1 cellular context compared by ENCODE assay signal in the genomic region with DNA sequence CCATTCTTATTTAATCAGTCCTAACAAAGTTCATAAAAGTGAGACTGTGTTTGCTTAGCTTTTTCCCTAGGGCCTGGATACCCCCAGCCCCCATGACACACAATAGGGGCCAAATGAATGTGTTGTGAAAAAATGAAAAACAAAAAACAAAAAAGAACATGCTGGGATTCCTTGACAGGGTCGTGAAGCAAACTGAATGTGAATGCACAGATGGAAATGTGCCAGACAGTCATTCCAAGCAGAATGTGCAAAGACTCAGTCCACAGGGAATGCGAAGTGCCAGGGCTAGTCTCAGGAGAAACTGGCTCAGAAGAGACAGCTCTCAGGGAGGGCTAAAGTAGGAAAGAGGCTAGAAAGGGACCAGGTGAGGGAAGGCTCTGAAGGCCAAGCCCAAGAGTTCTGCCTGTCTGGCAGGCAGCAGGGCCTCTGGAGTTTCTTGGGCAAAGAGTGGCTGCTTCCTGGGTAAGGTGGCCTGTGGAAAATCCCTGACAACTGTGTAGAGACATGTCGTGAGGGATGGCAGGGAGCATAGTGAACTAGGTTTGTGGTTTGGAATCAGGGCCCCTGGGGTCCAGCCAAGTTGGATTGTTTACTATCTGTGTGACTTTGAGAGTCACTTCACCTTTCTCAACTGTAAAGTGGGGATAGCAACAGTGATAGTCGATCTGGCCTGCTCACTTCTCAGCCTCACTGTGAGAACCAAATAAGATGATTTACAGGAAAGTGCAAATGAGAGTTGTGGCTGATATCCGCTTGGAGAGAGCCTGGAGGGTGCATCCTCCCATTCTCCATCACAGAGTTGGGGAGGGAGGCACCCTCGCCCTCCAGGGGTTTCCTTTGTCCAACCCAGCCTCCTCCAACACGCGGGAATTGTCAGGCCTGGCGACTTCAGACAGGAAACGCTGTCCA.
A peak's percentile ranks its signal among the peaks of the same experiment; 100 is the strongest.
TF ChIP-seq lines count a peak whose summit lies in the region.

No MANE protein-coding gene starts in this region.

TF ChIP-seq in HepG2, 621 proteins besides CTCF, POLR2A, EP300 and RAD21 (continues in another document):
- TF ChIP-seq ARNTL (CRISPR knock-in tag; IDR thresholded peaks at IDR 0.05) (no peak), KDM3A (CRISPR knock-in tag; IDR thresholded peaks at IDR 0.05; ENCODE audit: low read depth) (no peak), ZNF383 (CRISPR knock-in tag; IDR thresholded peaks at IDR 0.05; ENCODE audit: borderline replicate concordance) (no peak), ZNF709 (CRISPR knock-in tag; IDR thresholded peaks at IDR 0.05) (no peak), RFX1 (IDR thresholded peaks at IDR 0.05) (no peak), SNAI1 (CRISPR knock-in tag; IDR thresholded peaks at IDR 0.05; ENCODE audit: borderline replicate concordance) (0 out of 2 replicates have a peak, but pooled peaks have one; percentile 65), ZNF354B (CRISPR knock-in tag; IDR thresholded peaks at IDR 0.05) (no peak), POGZ (CRISPR knock-in tag; IDR thresholded peaks at IDR 0.05) (peak; percentile 7; the same call in 1 of the 2 replicates), ZNF878 (CRISPR knock-in tag; IDR thresholded peaks at IDR 0.05) (no peak), SMARCC2 (IDR thresholded peaks at IDR 0.05) (no peak), ZNF124 (CRISPR knock-in tag; IDR thresholded peaks at IDR 0.05) (no peak), ZSCAN30 (CRISPR knock-in tag; IDR thresholded peaks at IDR 0.05) (no peak), PLRG1 (conservative IDR thresholded peaks at IDR 0.05) (no peak), CREM (IDR thresholded peaks at IDR 0.05) (0 out of 2 replicates have a peak, but pooled peaks have one; percentile 1), CREM (CRISPR knock-in tag; IDR thresholded peaks at IDR 0.05) (no peak), ZFP37 (CRISPR knock-in tag; IDR thresholded peaks at IDR 0.05; ENCODE audit: borderline replicate concordance) (no peak), ZFP82 (CRISPR knock-in tag; IDR thresholded peaks at IDR 0.05; ENCODE audit: borderline replicate concordance) (no peak), ZNF224 (CRISPR knock-in tag; IDR thresholded peaks at IDR 0.05) (no peak), SOX5 (CRISPR knock-in tag; IDR thresholded peaks at IDR 0.05; ENCODE audit: borderline replicate concordance) (0 out of 2 replicates have a peak, but pooled peaks have one; percentile 10), RAD51 (IDR thresholded peaks at IDR 0.05; ENCODE audit: borderline replicate concordance) (no peak), MYNN (CRISPR knock-in tag; IDR thresholded peaks at IDR 0.05; ENCODE audit: low read depth) (no peak), ZNF772 (CRISPR knock-in tag; IDR thresholded peaks at IDR 0.05) (no peak), KLF15 (CRISPR knock-in tag; IDR thresholded peaks at IDR 0.05; ENCODE audit: borderline replicate concordance) (0 out of 2 replicates have a peak, but pooled peaks have one; percentile 66), SP2 (CRISPR knock-in tag; IDR thresholded peaks at IDR 0.05) (no peak), ZFX (CRISPR knock-in tag; IDR thresholded peaks at IDR 0.05; ENCODE audit: low read depth) (peak; percentile 90; the same call in 1 of the 2 replicates), SAP130 (CRISPR knock-in tag; IDR thresholded peaks at IDR 0.05; ENCODE audit: low read depth) (no peak), KDM6A (CRISPR knock-in tag; IDR thresholded peaks at IDR 0.05; ENCODE audit: low read depth) (no peak), WIZ (CRISPR knock-in tag; IDR thresholded peaks at IDR 0.05) (no peak), RELA (CRISPR knock-in tag; IDR thresholded peaks at IDR 0.05) (no peak), MAFF (IDR thresholded peaks at IDR 0.05; ENCODE audit: low read depth, low read length) (no peak), ZNF704 (CRISPR knock-in tag; IDR thresholded peaks at IDR 0.05; ENCODE audit: borderline replicate concordance) (no peak; the same call in 1 of the 2 replicates), MYC (CRISPR knock-in tag; IDR thresholded peaks at IDR 0.05; ENCODE audit: borderline replicate concordance) (no peak), ZNF678 (CRISPR knock-in tag; IDR thresholded peaks at IDR 0.05) (no peak), ZNF160 (CRISPR knock-in tag; IDR thresholded peaks at IDR 0.05) (0 out of 2 replicates have a peak, but pooled peaks have one; percentile 24), FOXP4 (CRISPR knock-in tag; IDR thresholded peaks at IDR 0.05) (no peak), ZNF296 (CRISPR knock-in tag; conservative IDR thresholded peaks at IDR 0.05) (0 out of 2 replicates have a peak, but pooled peaks have one; percentile 35), ZNF281 (CRISPR knock-in tag; IDR thresholded peaks at IDR 0.05; ENCODE audit: borderline replicate concordance) (0 out of 2 replicates have a peak, but pooled peaks have one; percentile 4), ERF (CRISPR knock-in tag; IDR thresholded peaks at IDR 0.05) (no peak), ZNF17 (CRISPR knock-in tag; IDR thresholded peaks at IDR 0.05) (no peak), ZNF234 (CRISPR knock-in tag; conservative IDR thresholded peaks at IDR 0.05) (no peak), SRSF9 (IDR thresholded peaks at IDR 0.05; ENCODE audit: borderline replicate concordance, insufficient read depth, low read depth, low read length, poor library complexity, severe bottlenecking) (no peak), NBN (conservative IDR thresholded peaks at IDR 0.05) (no peak), ZBTB7B (CRISPR knock-in tag; IDR thresholded peaks at IDR 0.05) (no peak), ZNF329 (CRISPR knock-in tag; IDR thresholded peaks at IDR 0.05; ENCODE audit: low read depth) (no peak), BCL3 (CRISPR knock-in tag; IDR thresholded peaks at IDR 0.05) (no peak), ZNF737 (CRISPR knock-in tag; IDR thresholded peaks at IDR 0.05; ENCODE audit: borderline replicate concordance) (no peak), ZNF446 (CRISPR knock-in tag; IDR thresholded peaks at IDR 0.05) (no peak), ZNF441 (CRISPR knock-in tag; IDR thresholded peaks at IDR 0.05; ENCODE audit: borderline replicate concordance) (peak; percentile 78; the same call in 1 of the 2 replicates)
- TF ChIP-seq, protein P1, sequence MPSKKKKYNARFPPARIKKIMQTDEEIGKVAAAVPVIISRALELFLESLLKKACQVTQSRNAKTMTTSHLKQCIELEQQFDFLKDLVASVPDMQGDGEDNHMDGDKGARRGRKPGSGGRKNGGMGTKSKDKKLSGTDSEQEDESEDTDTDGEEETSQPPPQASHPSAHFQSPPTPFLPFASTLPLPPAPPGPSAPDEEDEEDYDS (CRISPR knock-in tag; IDR thresholded peaks at IDR 0.05), result no peak; the same call in 1 of the 2 replicates
- TF ChIP-seq, protein P2, sequence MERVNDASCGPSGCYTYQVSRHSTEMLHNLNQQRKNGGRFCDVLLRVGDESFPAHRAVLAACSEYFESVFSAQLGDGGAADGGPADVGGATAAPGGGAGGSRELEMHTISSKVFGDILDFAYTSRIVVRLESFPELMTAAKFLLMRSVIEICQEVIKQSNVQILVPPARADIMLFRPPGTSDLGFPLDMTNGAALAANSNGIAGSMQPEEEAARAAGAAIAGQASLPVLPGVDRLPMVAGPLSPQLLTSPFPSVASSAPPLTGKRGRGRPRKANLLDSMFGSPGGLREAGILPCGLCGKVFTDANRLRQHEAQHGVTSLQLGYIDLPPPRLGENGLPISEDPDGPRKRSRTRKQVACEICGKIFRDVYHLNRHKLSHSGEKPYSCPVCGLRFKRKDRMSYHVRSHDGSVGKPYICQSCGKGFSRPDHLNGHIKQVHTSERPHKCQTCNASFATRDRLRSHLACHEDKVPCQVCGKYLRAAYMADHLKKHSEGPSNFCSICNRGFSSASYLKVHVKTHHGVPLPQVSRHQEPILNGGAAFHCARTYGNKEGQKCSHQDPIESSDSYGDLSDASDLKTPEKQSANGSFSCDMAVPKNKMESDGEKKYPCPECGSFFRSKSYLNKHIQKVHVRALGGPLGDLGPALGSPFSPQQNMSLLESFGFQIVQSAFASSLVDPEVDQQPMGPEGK (CRISPR knock-in tag; IDR thresholded peaks at IDR 0.05), result 0 out of 2 replicates have a peak, but pooled peaks have one; percentile 3
- TF ChIP-seq, protein P3, sequence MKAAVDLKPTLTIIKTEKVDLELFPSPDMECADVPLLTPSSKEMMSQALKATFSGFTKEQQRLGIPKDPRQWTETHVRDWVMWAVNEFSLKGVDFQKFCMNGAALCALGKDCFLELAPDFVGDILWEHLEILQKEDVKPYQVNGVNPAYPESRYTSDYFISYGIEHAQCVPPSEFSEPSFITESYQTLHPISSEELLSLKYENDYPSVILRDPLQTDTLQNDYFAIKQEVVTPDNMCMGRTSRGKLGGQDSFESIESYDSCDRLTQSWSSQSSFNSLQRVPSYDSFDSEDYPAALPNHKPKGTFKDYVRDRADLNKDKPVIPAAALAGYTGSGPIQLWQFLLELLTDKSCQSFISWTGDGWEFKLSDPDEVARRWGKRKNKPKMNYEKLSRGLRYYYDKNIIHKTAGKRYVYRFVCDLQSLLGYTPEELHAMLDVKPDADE (CRISPR knock-in tag; IDR thresholded peaks at IDR 0.05), result no peak
- TF ChIP-seq, protein P4, sequence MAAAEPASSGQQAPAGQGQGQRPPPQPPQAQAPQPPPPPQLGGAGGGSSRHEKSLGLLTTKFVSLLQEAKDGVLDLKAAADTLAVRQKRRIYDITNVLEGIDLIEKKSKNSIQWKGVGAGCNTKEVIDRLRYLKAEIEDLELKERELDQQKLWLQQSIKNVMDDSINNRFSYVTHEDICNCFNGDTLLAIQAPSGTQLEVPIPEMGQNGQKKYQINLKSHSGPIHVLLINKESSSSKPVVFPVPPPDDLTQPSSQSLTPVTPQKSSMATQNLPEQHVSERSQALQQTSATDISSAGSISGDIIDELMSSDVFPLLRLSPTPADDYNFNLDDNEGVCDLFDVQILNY (CRISPR knock-in tag; conservative IDR thresholded peaks at IDR 0.05), result no peak
